ENCODE assay signal across 8 cellular contexts in the genomic region with DNA sequence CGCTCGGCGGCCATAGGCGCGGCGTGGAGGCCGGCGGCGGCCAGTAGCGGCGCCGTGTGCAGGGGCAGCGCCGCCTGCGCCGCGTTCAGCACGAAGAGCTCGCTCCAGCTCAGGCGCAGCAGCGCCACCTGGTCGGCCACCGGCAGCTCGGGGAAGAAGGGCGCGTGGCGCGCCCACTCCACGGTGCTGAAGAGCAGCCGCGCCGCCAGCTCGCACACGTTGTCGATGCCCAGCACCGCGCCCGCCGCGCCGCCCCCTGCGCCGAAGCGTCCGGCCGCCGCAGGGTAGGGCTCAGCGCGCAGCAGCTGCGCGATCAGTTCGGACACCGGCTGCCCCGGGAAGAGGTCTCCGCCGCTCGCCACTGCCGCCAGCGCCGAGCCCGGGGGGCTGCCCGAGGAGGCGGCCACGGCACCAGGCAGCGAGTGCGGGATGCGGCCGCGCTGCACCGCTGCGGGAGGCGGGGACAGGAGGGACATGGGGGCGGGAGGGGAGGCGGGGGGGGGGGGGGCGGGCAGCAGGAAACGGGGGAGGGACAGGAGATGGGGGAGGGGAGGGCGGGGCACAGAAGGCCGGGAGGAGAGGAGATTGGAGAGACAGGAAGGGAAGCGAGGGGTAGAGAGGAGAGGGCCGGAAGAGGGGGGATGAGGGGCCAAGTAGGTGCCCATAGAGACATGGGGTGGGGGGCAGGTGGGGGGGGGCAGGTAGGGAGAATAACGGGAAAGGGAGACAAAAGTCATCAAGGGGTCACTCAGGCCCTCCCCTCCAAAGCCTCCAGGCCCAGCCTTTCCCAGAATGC. TPM values are rescaled to one million over a fixed set of nuclear protein-coding genes. Genes with fewer than 3 reads are reported as not detected.
A peak's percentile ranks its signal among the peaks of the same experiment; 100 is the strongest.
DNase-seq lines count a peak whose midpoint lies in the region; ATAC-seq and TF ChIP-seq lines count a peak whose summit lies in the region.

No MANE protein-coding gene starts in this region.

- peak overlapping the region; percentile 40 for H3K27ac ChIP-seq in OCI-LY1 (ENCODE audit: low read depth, low read length, poor library complexity, severe bottlenecking)
- H3K27ac ChIP-seq in esophagus muscularis mucosa (replicated peaks in 1 of 4), result peak overlapping the region; percentile 77 to 87 (median 78)
- peak overlapping the region; percentile 64 for H3K27ac ChIP-seq in naive thymus-derived CD4-positive, alpha-beta T cell (ENCODE audit: low read depth, low read length)

- H3F3A ChIP-seq in OCI-LY1 (ENCODE audit: insufficient read depth, low read length), result no peaks in the 10 kb centered on the region

- intact Hi-C loops in esophagus muscularis mucosa (cut with DNase I), result no loop called here
- intact Hi-C loops in naive thymus-derived CD4-positive, alpha-beta T cell (cut with micrococcal nuclease), result loop anchor here (1.0 to 2.0 kb wide), 12 partner anchors 9 to 169 kb away; a partner anchor contains a TSS

- no peak overlapping the region for H2AFZ ChIP-seq in OCI-LY1 (ENCODE audit: low read length)

- H3K36me3 ChIP-seq in OCI-LY1 (ENCODE audit: insufficient read depth, low read length) (peaks cover 22% of the 10 kb centered on the region; the same call in 1 of the 2 replicates), esophagus muscularis mucosa (peaks cover 17 to 68% (median 63%) of the 10 kb centered on the region in 4 donors)
- H3K36me3 ChIP-seq in naive thymus-derived CD4-positive, alpha-beta T cell (ENCODE audit: control insufficient read depth in 2 of 3, insufficient read depth in 3 of 3, low read length in 3 of 3), result peaks cover 0 to 4% (median 3%) of the 10 kb centered on the region in 3 experiments

- no peak for TF ChIP-seq EP300 in esophagus muscularis mucosa (IDR thresholded peaks at IDR 0.05)

- H3K4me1 ChIP-seq in OCI-LY1 (ENCODE audit: insufficient read depth, low read length, severe bottlenecking), result peaks cover 24% of the 10 kb centered on the region
- peaks cover 22 to 50% (median 35%) of the 10 kb centered on the region in 4 donors for H3K4me1 ChIP-seq in esophagus muscularis mucosa
- H3K4me1 ChIP-seq in naive thymus-derived CD4-positive, alpha-beta T cell (ENCODE audit: control insufficient read depth in 2 of 2, insufficient read depth in 2 of 2, low read length in 2 of 2), result peaks cover 0 to 11% of the 10 kb centered on the region in 2 donors

- no peaks in the 10 kb centered on the region for H3K9me2 ChIP-seq in OCI-LY1 (ENCODE audit: low read depth, low read length)

- 2% methylated on average over 17 of the region's 81 CpGs for WGBS in esophagus muscularis mucosa

- H3K4me3 Mint-ChIP-seq in naive thymus-derived CD4-positive, alpha-beta T cell, result peak overlapping the region; percentile 39 to 88 (median 82)

- no peak for TF ChIP-seq POLR2A in esophagus muscularis mucosa (IDR thresholded peaks at IDR 0.05; ENCODE audit: low read depth)

- peak overlapping the region in 1 of 9 donors; percentile 23 for H3K27ac Mint-ChIP-seq in naive thymus-derived CD4-positive, alpha-beta T cell

- H3K9me3 Mint-ChIP-seq in naive thymus-derived CD4-positive, alpha-beta T cell, result no peaks in the 10 kb centered on the region

- POLR2A ChIA-PET in naive thymus-derived CD4-positive, alpha-beta T cell (lab: Charles Lee), result interaction anchor here (0.6 to 4.2 kb wide), 14 partner anchors 9 to 844 kb away, joined by 3 to 37 read pairs (median 6); a partner anchor contains a TSS

- H3K9me3 ChIP-seq in OCI-LY1 (ENCODE audit: low read length) (no peaks in the 10 kb centered on the region), esophagus muscularis mucosa (no peaks in the 10 kb centered on the region)
- no peaks in the 10 kb centered on the region for H3K9me3 ChIP-seq in naive thymus-derived CD4-positive, alpha-beta T cell (ENCODE audit: control insufficient read depth in 2 of 3, low read length in 3 of 3)

- CTCF ChIA-PET in naive thymus-derived CD4-positive, alpha-beta T cell (lab: Charles Lee), result interaction anchor here (0.6 to 2.2 kb wide), 7 partner anchors 10 to 782 kb away, joined by 3 to 13 read pairs (median 3); a partner anchor contains a TSS

- H3K4me2 ChIP-seq in OCI-LY1 (ENCODE audit: low read length), result peak overlapping the region; percentile 83

- peaks cover 0 to 3% (median 0%) of the 10 kb centered on the region in 5 donors for H3K36me3 Mint-ChIP-seq in naive thymus-derived CD4-positive, alpha-beta T cell

- H3K27me3 Mint-ChIP-seq in naive thymus-derived CD4-positive, alpha-beta T cell, result no peaks in the 10 kb centered on the region

- in situ Hi-C loops in GM13976 (cut with MboI; ENCODE audit: low sequenced_read_pairs, unreplicated experiment), result loop anchor here (25.0 kb wide), 1 partner anchor 174 kb away; no protein-coding TSS in a partner anchor

- peaks cover 4 to 22% (median 16%) of the 10 kb centered on the region in 7 donors for H3K4me1 Mint-ChIP-seq in naive thymus-derived CD4-positive, alpha-beta T cell

- peaks cover 4% of the 10 kb centered on the region; the same call in 1 of the 2 replicates for H3K79me2 ChIP-seq in OCI-LY1 (ENCODE audit: insufficient read depth, low read length)

- DNase-seq in GM13976 (ENCODE audit: low spot score) (peak; percentile 83), esophagus muscularis mucosa (ENCODE audit: extremely low spot score) (no peak)
- DNase-seq in activated T-cell treated with anti-CD3 and anti-CD28 coated beads, Interleukin-2, amount 50 U/mL, for 48 hours, result peak; percentile 75 to 85
- peak; percentile 62 to 75 (median 73) for DNase-seq in naive thymus-derived CD4-positive, alpha-beta T cell
- DNase-seq in stimulated activated naive CD4-positive, alpha-beta T cell (lab: John Stamatoyannopoulos, UW), result peak; percentile 42 to 72 (median 64)

- H3K4me3 ChIP-seq in OCI-LY1 (ENCODE audit: low read depth, low read length, poor library complexity, severe bottlenecking) (peak overlapping the region; percentile 61), esophagus muscularis mucosa (peak overlapping the region; percentile 55 to 61 (median 58))
- peak overlapping the region; percentile 74 for H3K4me3 ChIP-seq in naive thymus-derived CD4-positive, alpha-beta T cell (ENCODE audit: low read length)

- H3K9ac ChIP-seq in OCI-LY1 (ENCODE audit: low read length), result peak overlapping the region; percentile 66

- no peaks in the 10 kb centered on the region for H4K20me1 ChIP-seq in OCI-LY1 (ENCODE audit: insufficient read depth, low read length)

- TF ChIP-seq CTCF in GM13976 (IDR thresholded peaks at IDR 0.05; ENCODE audit: borderline replicate concordance, control extremely low read depth, extremely low read depth, insufficient read depth, missing control alignments) (peak; percentile 91), OCI-LY1 (IDR thresholded peaks at IDR 0.05; ENCODE audit: low read length) (peak; percentile 58), esophagus muscularis mucosa (IDR thresholded peaks at IDR 0.05) (peak; percentile 56 to 66 (median 59))

- ATAC-seq in HG03159 (IDR thresholded peaks at IDR 0.05; ENCODE audit: unreplicated experiment) (peak; percentile 72), GM21526 (IDR thresholded peaks at IDR 0.05; ENCODE audit: low FRiP score, unreplicated experiment) (no peak)
- ATAC-seq in naive thymus-derived CD4-positive, alpha-beta T cell, result peak; percentile 95

- H3K27me3 ChIP-seq in OCI-LY1 (ENCODE audit: insufficient read depth, low read length), result no peaks in the 10 kb centered on the region
- H3K27me3 ChIP-seq in esophagus muscularis mucosa, result no peaks in the 10 kb centered on the region
- no peaks in the 10 kb centered on the region for H3K27me3 ChIP-seq in naive thymus-derived CD4-positive, alpha-beta T cell (ENCODE audit: control insufficient read depth in 2 of 2, insufficient read depth in 2 of 2, low read length in 2 of 2)

RNA-seq across cellular contexts. Expression of a gene that starts 9.8 kb away (rescaled TPM):
- 10 to 100 TPM in 1 of 4 donors, 1 to 10 TPM in 3; 6.3 to 18.8 (median 7.8) TPM for total RNA-seq in esophagus muscularis mucosa
- 10 to 100 TPM; 21.8 to 32.8 (median 29.8) TPM for total RNA-seq in naive thymus-derived CD4-positive, alpha-beta T cell
- 10 to 100 TPM; 37.7 to 41.1 TPM for polyA plus RNA-seq in naive thymus-derived CD4-positive, alpha-beta T cell

RNA-seq across cellular contexts. Expression of a gene that starts 9.9 kb away (rescaled TPM):
- total RNA-seq in esophagus muscularis mucosa, result 10 to 100 TPM; 38.6 to 88.0 (median 61.2) TPM
- 1 to 10 TPM; 2.2 to 7.8 (median 7.0) TPM for total RNA-seq in naive thymus-derived CD4-positive, alpha-beta T cell
- polyA plus RNA-seq in naive thymus-derived CD4-positive, alpha-beta T cell, result 1 to 10 TPM; 1.4 to 1.8 TPM

RNA-seq across cellular contexts. Expression of a gene that starts 20.7 kb away (rescaled TPM):
- total RNA-seq in esophagus muscularis mucosa, result 10 to 100 TPM; 20.7 to 26.2 (median 21.3) TPM
- total RNA-seq in naive thymus-derived CD4-positive, alpha-beta T cell, result 10 to 100 TPM; 24.7 to 51.1 (median 30.5) TPM
- 10 to 100 TPM; 63.1 to 68.3 TPM for polyA plus RNA-seq in naive thymus-derived CD4-positive, alpha-beta T cell

RNA-seq across cellular contexts. Expression of a gene that starts 28.7 kb away (rescaled TPM):
- 10 to 100 TPM in 1 of 4 donors, 1 to 10 TPM in 3; 2.2 to 12.0 (median 6.3) TPM for total RNA-seq in esophagus muscularis mucosa
- total RNA-seq in naive thymus-derived CD4-positive, alpha-beta T cell, result 1 to 10 TPM in 1 of 5 experiments, under 1 TPM in 4; 0.22 to 1.2 (median 0.36) TPM
- polyA plus RNA-seq in naive thymus-derived CD4-positive, alpha-beta T cell, result under 1 TPM in 1 of 2 donors, not detected in 1; 0.61 TPM

RNA-seq across cellular contexts. Expression of a gene that starts 31.4 kb away (rescaled TPM):
- 10 to 100 TPM; 72.2 to 92.3 (median 82.5) TPM for total RNA-seq in esophagus muscularis mucosa
- total RNA-seq in naive thymus-derived CD4-positive, alpha-beta T cell, result 100 to 1,000 TPM in 2 of 5 experiments, 10 to 100 TPM in 3; 72.4 to 111 (median 95.6) TPM
- polyA plus RNA-seq in naive thymus-derived CD4-positive, alpha-beta T cell, result 100 to 1,000 TPM in 1 of 2 donors, 10 to 100 TPM in 1; 94.9 to 110 TPM

Comparison
In these comparisons a context has a peak if more than half of its experiments do, and no peak if none do; other contexts are left out.
1. RNA of a gene that starts 9.9 kb away (total RNA-seq): 38.6 to 88.0 TPM in esophagus muscularis mucosa; 2.2 to 7.8 TPM in naive thymus-derived CD4-positive, alpha-beta T cell; every median in the first group is over 4 times any median in the second.
2. Peak in every context shown above with its lines, with median percentiles within 50 percentile points of each other: CTCF ChIP-seq, H3K27ac ChIP-seq and H3K4me3 ChIP-seq.